ENCODE assay signal across 8 cellular contexts in genomic region chr2:10493636-10494281, GRCh38. TPM values are rescaled to one million over a fixed set of nuclear protein-coding genes. Genes with fewer than 3 reads are reported as not detected.
DNase-seq lines count a peak whose midpoint lies in the region; ATAC-seq and TF ChIP-seq lines count a peak whose summit lies in the region.

No MANE protein-coding gene starts in this region.

- in situ Hi-C loops in GM13977 (cut with MboI; ENCODE audit: low pct_unique_long_range_greater_than_20kb, low sequenced_read_pairs, unreplicated experiment), result no loop called here

- H3K27ac Mint-ChIP-seq in activated T-cell treated with anti-CD3 and anti-CD28 coated beads, Interleukin-2, amount 50 U/mL, for 72 hours, result peak overlapping the region; percentile 13

- H3K4me3 Mint-ChIP-seq in activated T-cell treated with anti-CD3 and anti-CD28 coated beads, Interleukin-2, amount 50 U/mL, for 72 hours, result peak overlapping the region in 1 of 2 donors; percentile 37

- TF ChIP-seq CTCF in GM13977 (IDR thresholded peaks at IDR 0.05; ENCODE audit: extremely low read depth, insufficient read depth, missing control alignments), result no peak

- ATAC-seq in HG02759 (IDR thresholded peaks at IDR 0.05; ENCODE audit: unreplicated experiment), result peak; percentile 95
- ATAC-seq in activated T-cell treated with anti-CD3 and anti-CD28 coated beads, Interleukin-2, amount 50 U/mL, for 72 hours (replicated peaks in 1 of 2), result peak; percentile 97 to 98

- DNase-seq in GM13977 (ENCODE audit: low spot score) (peak; percentile 80), NOMO-1 treated with DMSO at 0.1 percent for 48 hours (lab: John Stamatoyannopoulos, UW; ENCODE audit: unreplicated experiment) (peak; percentile 78), kidney tubule cell (ENCODE audit: low spot score) (peak; percentile 100), retina (no peak), hippocampal formation (lab: John Stamatoyannopoulos, UW) (no peak)
- peak; percentile 85 to 88 for DNase-seq in activated T-cell treated with anti-CD3 and anti-CD28 coated beads, Interleukin-2, amount 50 U/mL, for 72 hours
- DNase-seq in stimulated activated CD8-positive, alpha-beta memory T cell treated with anti-CD3 and anti-CD28 coated beads, Interleukin-4, amount 100 ng/mL, for 48 hours, result peak; percentile 87

- peaks cover 0 to 4% of the 10 kb centered on the region in 2 donors for H3K9me3 Mint-ChIP-seq in activated T-cell treated with anti-CD3 and anti-CD28 coated beads, Interleukin-2, amount 50 U/mL, for 72 hours

- H3K36me3 Mint-ChIP-seq in activated T-cell treated with anti-CD3 and anti-CD28 coated beads, Interleukin-2, amount 50 U/mL, for 72 hours (ENCODE audit: insufficient read depth in 2 of 2), result peaks cover 0 to 8% of the 10 kb centered on the region in 2 donors

- peaks cover 17% of the 10 kb centered on the region for H3K27me3 Mint-ChIP-seq in activated T-cell treated with anti-CD3 and anti-CD28 coated beads, Interleukin-2, amount 50 U/mL, for 72 hours (ENCODE audit: low read depth)

- H3K4me1 Mint-ChIP-seq in activated T-cell treated with anti-CD3 and anti-CD28 coated beads, Interleukin-2, amount 50 U/mL, for 72 hours (ENCODE audit: low read depth), result peaks cover 19% of the 10 kb centered on the region

RNA-seq across cellular contexts. Expression of gene ODC1, which starts 45.6 kb away (rescaled TPM):
- total RNA-seq in activated T-cell treated with anti-CD3 and anti-CD28 coated beads, Interleukin-2, amount 50 U/mL, for 72 hours, result 10 to 100 TPM; 72.0 to 73.5 TPM

Comparison
In these comparisons a context has a peak if more than half of its experiments do, and no peak if none do; other contexts are left out.
1. DNase-seq: peak in GM13977 (single experiment), NOMO-1 treated with DMSO at 0.1 percent for 48 hours (single experiment), activated T-cell treated with anti-CD3 and anti-CD28 coated beads, Interleukin-2, amount 50 U/mL, for 72 hours (2 of 2), kidney tubule cell (single experiment) and stimulated activated CD8-positive, alpha-beta memory T cell treated with anti-CD3 and anti-CD28 coated beads, Interleukin-4, amount 100 ng/mL, for 48 hours (single experiment); none in retina (single experiment) and hippocampal formation (0 of 2).